Comparison of ENCODE assay signal across 9 cellular contexts in the genomic region with DNA sequence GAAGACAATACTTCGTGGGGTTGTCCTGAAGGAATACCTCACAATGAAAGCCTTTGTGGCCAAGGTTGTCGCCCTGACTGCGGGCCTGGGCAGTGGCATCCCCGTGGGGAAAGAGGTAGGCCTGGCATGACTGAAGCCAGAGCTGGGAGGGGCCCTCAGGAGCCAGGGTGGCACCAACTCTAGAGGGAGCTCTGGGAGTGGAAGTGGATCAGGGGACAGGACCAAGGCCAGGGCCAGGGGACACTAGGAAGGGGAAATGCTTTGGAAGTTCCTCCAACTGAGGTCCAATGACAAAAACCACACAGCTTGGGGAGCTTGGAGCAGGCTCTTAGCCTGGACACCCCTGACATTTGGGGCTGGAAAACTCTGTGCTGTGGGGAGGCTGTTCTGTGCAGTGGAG. TPM values are rescaled to one million over a fixed set of nuclear protein-coding genes. Genes with fewer than 3 reads are reported as not detected.
DNase-seq lines count a peak whose midpoint lies in the region; ATAC-seq, FAIRE-seq and TF ChIP-seq lines count a peak whose summit lies in the region.
"Had no signal": no experiment of that assay in that cellular context is flagged by ENCODE, and none has a peak within 500 bp of the region (broad histone marks: within the 10 kb centered on the region; RNA-seq: fewer than 3 reads in every experiment).

No MANE protein-coding gene starts in this region.

- no peak overlapping the region for H3K9ac ChIP-seq in K562 (ENCODE audit: insufficient read depth in 1 of 2, low read depth in 2 of 2, low read length in 2 of 2)

- H3K79me2 ChIP-seq in K562 (ENCODE audit: control insufficient read depth, insufficient read depth, low read length) = no peaks in the 10 kb centered on the region

- no peak for TF ChIP-seq EP300 in K562 (IDR thresholded peaks at IDR 0.05; ENCODE audit: low read length)

- H3K4me1 Mint-ChIP-seq in nephron = peaks cover 34% of the 10 kb centered on the region

- ATAC-seq in K562 = peak; percentile 27; the same call in 2 of the 3 replicates
- no peak for ATAC-seq in HG03025 (IDR thresholded peaks at IDR 0.05; ENCODE audit: low FRiP score, unreplicated experiment)
- ATAC-seq: natural killer cell had no signal

- no TSS peak for BruUV-seq in K562 (replicated peaks; lab: Mats Ljungman, UMichigan)

- H3K27me3 ChIP-seq in HL-60 (ENCODE audit: insufficient read depth, poor library complexity, severe bottlenecking) = no peaks in the 10 kb centered on the region
- H3K27me3 ChIP-seq in K562 (ENCODE audit: control insufficient read depth in 2 of 2, insufficient read depth in 2 of 2, low read length in 2 of 2) = peaks cover 45 to 71% of the 10 kb centered on the region in 2 experiments; a peak in 4 of 5 replicates

- CTCF ChIA-PET in K562 (lab: Yijun Ruan, JAX; ENCODE audit: low intra/inter-chr PET ratio) = interaction anchor here (0.7 kb wide), 1 partner anchor 95 kb away, joined by 3 read pairs; no protein-coding TSS in a partner anchor

- TF ChIP-seq RAD21 in K562 (CRISPR knock-in tag; conservative IDR thresholded peaks at IDR 0.05 in 1 of 2, IDR thresholded peaks at IDR 0.05 in 1 of 2) = peak; percentile 38 to 55

- POLR2A ChIA-PET in K562 (lab: Yijun Ruan, JAX) = interaction anchor here (1.0 kb wide), 1 partner anchor 15 kb away, joined by 3 read pairs; no protein-coding TSS in a partner anchor

- peaks cover 0 to 3% of the 10 kb centered on the region in 2 experiments; a peak in 1 of 5 replicates for H3K4me1 ChIP-seq in K562 (replicated peaks in 1 of 2; ENCODE audit: control insufficient read depth in 2 of 2, insufficient read depth in 2 of 2, low read length in 2 of 2)

- H4K20me1 ChIP-seq in K562 (replicated peaks; ENCODE audit: control insufficient read depth, insufficient read depth, low read length) = no peaks in the 10 kb centered on the region

- H3K27ac Mint-ChIP-seq in nephron = peak overlapping the region in 2 of 3 experiments; percentile 98 to 100
- H3K27ac Mint-ChIP-seq: natural killer cell had no signal

- peak in 1 of 2 experiments; percentile 48 for DNase-seq in HL-60 (ENCODE audit: low read depth in 1 of 2, low spot score in 1 of 2)
- no peak for DNase-seq in K562 (ENCODE audit: extremely low read depth in 1 of 4, low spot score in 3 of 4)
- DNase-seq in HPDE6-E6E7 (ENCODE audit: extremely low spot score) = no peak
- DNase-seq in epidermal melanocyte (ENCODE audit: insufficient read length, low spot score) = no peak
- DNase-seq: natural killer cell, NCI-H524 treated with DMSO at 0.1 percent for 48 hours had no signal

- FAIRE-seq in K562 (lab: Jason Lieb, UNC) = no peak

- WGBS in K562 (ENCODE audit: insufficient coverage, low coverage, missing lambda C conversion rate) = 2% methylated on average over 4 of the region's 4 CpGs

- no peaks in the 10 kb centered on the region for H3K9me3 Mint-ChIP-seq in nephron
- H3K9me3 Mint-ChIP-seq: natural killer cell had no signal

- H3K27ac ChIP-seq in HL-60 (replicated peaks) (no peak overlapping the region), K562 (ENCODE audit: extremely low read depth, low read depth, low read length) (no peak overlapping the region)

- H3K9me3 ChIP-seq in K562 (replicated peaks; ENCODE audit: control insufficient read depth, insufficient read depth, low read depth, low read length) = no peaks in the 10 kb centered on the region

- no peaks in the 10 kb centered on the region for H3K36me3 Mint-ChIP-seq in nephron (ENCODE audit: low read depth)
- H3K36me3 Mint-ChIP-seq: natural killer cell had no signal

- no peak overlapping the region for H3K4me3 Mint-ChIP-seq in nephron
- H3K4me3 Mint-ChIP-seq: natural killer cell had no signal

- no peaks in the 10 kb centered on the region for H3K9me1 ChIP-seq in K562 (ENCODE audit: control insufficient read depth, insufficient read depth, low read length)

- TF ChIP-seq POLR2A in K562 (conservative IDR thresholded peaks at IDR 0.05) = no peak

- intact Hi-C loops in K562 (cut with micrococcal nuclease) = loop anchor here (5.0 kb wide), 1 partner anchor 96 kb away; no protein-coding TSS in a partner anchor

- H3K4me3 ChIP-seq in HL-60 (replicated peaks; ENCODE audit: insufficient read depth, low read length) = no peak overlapping the region
- no peak overlapping the region for H3K4me3 ChIP-seq in K562

- H2AFZ ChIP-seq in K562 (ENCODE audit: low read depth, low read length) = no peak overlapping the region

- H3K27me3 Mint-ChIP-seq in nephron (ENCODE audit: low read depth) = no peaks in the 10 kb centered on the region

- no peaks in the 10 kb centered on the region for H3K36me3 ChIP-seq in K562 (ENCODE audit: control insufficient read depth, insufficient read depth, low read length)

- H3K4me2 ChIP-seq in K562 (ENCODE audit: insufficient read depth, low read length) = no peak overlapping the region

- TF ChIP-seq CTCF in HL-60 (IDR thresholded peaks at IDR 0.05; ENCODE audit: insufficient read depth, low read length) (peak; percentile 3), K562 (IDR thresholded peaks at IDR 0.05 in 2 of 3, conservative IDR thresholded peaks at IDR 0.05 in 1 of 3; ENCODE audit: insufficient read depth in 2 of 3, low read depth in 1 of 3, low read length in 3 of 3) (peak; percentile 22 to 43 (median 24); a peak in 3 of 6 replicates), nephron (IDR thresholded peaks at IDR 0.05; ENCODE audit: unreplicated experiment in 3 of 3) (no peak)

- in situ Hi-C loops in K562 (cut with MboI) = no loop called here

RNA-seq across cellular contexts. Expression of gene CLCN1, which starts 5.8 kb away (rescaled TPM):
- total RNA-seq in K562 (2011; cell fraction: chromatin; rRNA removed; ENCODE audit: low replicate concordance) = not detected in 2 replicates
- total RNA-seq in K562 (2011; cell fraction: nucleolus; rRNA removed) = not detected in 2 replicates
- not detected in 2 replicates for total RNA-seq in K562 (2011; cell fraction: nucleoplasm; rRNA removed)
- not detected in 2 replicates for total RNA-seq in K562 (2014; rRNA removed)
- 0.11 TPM in 1 of 2 replicates, not detected in the other for total RNA-seq in K562 (2014; rRNA removed; fragmentation: Illumina TruSeq; extraction: Trizol)
- 0.04 TPM in 1 of 2 replicates, not detected in the other for total RNA-seq in K562 (2015; rRNA removed; fragmentation: Illumina TruSeq; extraction: Trizol)
- not detected in 2 replicates for total RNA-seq in K562 (2021)
- polyA plus RNA-seq in K562 (2011; rRNA removed) = 0.04 TPM in 1 of 2 replicates, not detected in the other
- 0.24 TPM in 1 of 2 replicates, not detected in the other for polyA plus RNA-seq in K562 (2011; cell fraction: cytosol; rRNA removed)
- not detected in 2 replicates for polyA plus RNA-seq in K562 (2011; cell fraction: nucleus; rRNA removed)
- polyA plus RNA-seq in K562 (2012) = 0.04 and 0.32 TPM in 2 replicates
- not detected in 2 replicates for polyA plus RNA-seq in K562 (2014; fragmentation: Illumina TruSeq; extraction: Trizol)
- polyA plus RNA-seq in K562 (2014; fragmentation: Nextera tagmentation; extraction: Ambion mirVana) = under 1 TPM in 1 of 2 experiments, not detected in 1; 0.07 TPM
- polyA plus RNA-seq in K562 (2014; rRNA removed) = 0.01 and 0.09 TPM in 2 replicates
- not detected in 2 replicates for polyA minus RNA-seq in K562 (2011; rRNA and poly(A)+ RNA removed)
- not detected in 2 replicates for polyA minus RNA-seq in K562 (2011; cell fraction: cytosol; rRNA and poly(A)+ RNA removed)
- polyA minus RNA-seq in K562 (2011; cell fraction: nucleus; rRNA and poly(A)+ RNA removed) = 0.13 TPM in 1 of 2 replicates, not detected in the other
- total RNA-seq: HT1080 had no signal

RNA-seq across cellular contexts. Expression of gene CASP2, which starts 33.6 kb away (rescaled TPM):
- total RNA-seq in K562 (2011; cell fraction: chromatin; rRNA removed; ENCODE audit: low replicate concordance) = 125 and 133 TPM in 2 replicates
- total RNA-seq in K562 (2011; cell fraction: nucleolus; rRNA removed) = 50.5 and 53.8 TPM in 2 replicates
- 91.9 and 132 TPM in 2 replicates for total RNA-seq in K562 (2011; cell fraction: nucleoplasm; rRNA removed)
- total RNA-seq in K562 (2014; rRNA removed) (21.7 and 29.5 TPM in 2 replicates), K562 (2014; rRNA removed; fragmentation: Illumina TruSeq; extraction: Trizol) (22.7 and 23.0 TPM in 2 replicates), K562 (2015; rRNA removed; fragmentation: Illumina TruSeq; extraction: Trizol) (24.1 and 25.8 TPM in 2 replicates), K562 (2021) (64.8 and 64.9 TPM in 2 replicates)
- polyA plus RNA-seq in K562 (2011; rRNA removed) (29.9 and 43.5 TPM in 2 replicates), K562 (2014; fragmentation: Illumina TruSeq; extraction: Trizol) (36.7 and 44.5 TPM in 2 replicates), K562 (2014; fragmentation: Nextera tagmentation; extraction: Ambion mirVana) (10 to 100 TPM; 20.6 to 22.3 TPM), K562 (2014; rRNA removed) (18.8 and 22.2 TPM in 2 replicates)
- polyA plus RNA-seq in K562 (2011; cell fraction: cytosol; rRNA removed) = 26.0 and 41.6 TPM in 2 replicates
- polyA plus RNA-seq in K562 (2011; cell fraction: nucleus; rRNA removed) = 72.1 and 80.4 TPM in 2 replicates
- 20.6 and 22.6 TPM in 2 replicates for polyA plus RNA-seq in K562 (2012)
- polyA minus RNA-seq in K562 (2011; rRNA and poly(A)+ RNA removed) = 99.3 and 105 TPM in 2 replicates
- polyA minus RNA-seq in K562 (2011; cell fraction: cytosol; rRNA and poly(A)+ RNA removed) = 63.1 and 80.5 TPM in 2 replicates
- polyA minus RNA-seq in K562 (2011; cell fraction: nucleus; rRNA and poly(A)+ RNA removed) = 38.5 and 59.5 TPM in 2 replicates

RNA-seq across cellular contexts. Expression of gene TMEM139, which starts 37.0 kb away (rescaled TPM):
- 0.39 and 0.83 TPM in 2 replicates for total RNA-seq in K562 (2011; cell fraction: chromatin; rRNA removed; ENCODE audit: low replicate concordance)
- total RNA-seq in K562 (2011; cell fraction: nucleolus; rRNA removed) = 0.33 and 1.1 TPM in 2 replicates
- total RNA-seq in K562 (2011; cell fraction: nucleoplasm; rRNA removed) = 0.99 and 1.8 TPM in 2 replicates
- total RNA-seq in K562 (2014; rRNA removed) (0.27 and 0.78 TPM in 2 replicates), K562 (2014; rRNA removed; fragmentation: Illumina TruSeq; extraction: Trizol) (0.87 and 1.1 TPM in 2 replicates), K562 (2015; rRNA removed; fragmentation: Illumina TruSeq; extraction: Trizol) (0.29 and 0.75 TPM in 2 replicates), K562 (2021) (0.81 and 1.5 TPM in 2 replicates)
- polyA plus RNA-seq in K562 (2011; rRNA removed) (0.20 and 0.31 TPM in 2 replicates), K562 (2014; fragmentation: Illumina TruSeq; extraction: Trizol) (1.2 and 1.8 TPM in 2 replicates), K562 (2014; fragmentation: Nextera tagmentation; extraction: Ambion mirVana) (1 to 10 TPM in 1 of 2 experiments, under 1 TPM in 1; 0.79 to 1.1 TPM), K562 (2014; rRNA removed) (0.44 and 2.0 TPM in 2 replicates)
- polyA plus RNA-seq in K562 (2011; cell fraction: cytosol; rRNA removed) = 0.09 and 0.16 TPM in 2 replicates
- 0.48 and 0.53 TPM in 2 replicates for polyA plus RNA-seq in K562 (2011; cell fraction: nucleus; rRNA removed)
- polyA plus RNA-seq in K562 (2012) = 0.91 and 1.2 TPM in 2 replicates
- polyA minus RNA-seq in K562 (2011; rRNA and poly(A)+ RNA removed) = 0.11 and 0.15 TPM in 2 replicates
- polyA minus RNA-seq in K562 (2011; cell fraction: cytosol; rRNA and poly(A)+ RNA removed) = not detected in 2 replicates
- 0.13 and 0.56 TPM in 2 replicates for polyA minus RNA-seq in K562 (2011; cell fraction: nucleus; rRNA and poly(A)+ RNA removed)
- total RNA-seq: HT1080, natural killer cell had no signal

RNA-seq across cellular contexts. Expression of gene FAM131B, which starts 40.8 kb away (rescaled TPM):
- 0.07 TPM in 1 of 2 replicates, not detected in the other for total RNA-seq in K562 (2011; cell fraction: chromatin; rRNA removed; ENCODE audit: low replicate concordance)
- not detected in 2 replicates for total RNA-seq in K562 (2011; cell fraction: nucleolus; rRNA removed)
- not detected in 2 replicates for total RNA-seq in K562 (2011; cell fraction: nucleoplasm; rRNA removed)
- total RNA-seq in K562 (2014; rRNA removed) (not detected in 2 replicates), K562 (2014; rRNA removed; fragmentation: Illumina TruSeq; extraction: Trizol) (not detected in 2 replicates), K562 (2015; rRNA removed; fragmentation: Illumina TruSeq; extraction: Trizol) (not detected in 2 replicates), K562 (2021) (0.04 TPM in 2 replicates)
- polyA plus RNA-seq in K562 (2011; rRNA removed) (0.03 and 0.11 TPM in 2 replicates), K562 (2014; fragmentation: Illumina TruSeq; extraction: Trizol) (not detected in 2 replicates), K562 (2014; fragmentation: Nextera tagmentation; extraction: Ambion mirVana) (not detected), K562 (2014; rRNA removed) (not detected in 2 replicates)
- polyA plus RNA-seq in K562 (2011; cell fraction: cytosol; rRNA removed) = not detected in 2 replicates
- polyA plus RNA-seq in K562 (2011; cell fraction: nucleus; rRNA removed) = 0.09 TPM in 1 of 2 replicates, not detected in the other
- polyA plus RNA-seq in K562 (2012) = 0.03 TPM in 2 replicates
- not detected in 2 replicates for polyA minus RNA-seq in K562 (2011; rRNA and poly(A)+ RNA removed)
- 0.29 TPM in 1 of 2 replicates, not detected in the other for polyA minus RNA-seq in K562 (2011; cell fraction: cytosol; rRNA and poly(A)+ RNA removed)
- polyA minus RNA-seq in K562 (2011; cell fraction: nucleus; rRNA and poly(A)+ RNA removed) = 0.33 TPM in 1 of 2 replicates, not detected in the other

RNA-seq across cellular contexts. Expression of gene GSTK1, which starts 58.5 kb away (rescaled TPM):
- total RNA-seq in K562 (2011; cell fraction: chromatin; rRNA removed; ENCODE audit: low replicate concordance) = 133 and 253 TPM in 2 replicates
- total RNA-seq in K562 (2011; cell fraction: nucleolus; rRNA removed) = 236 and 238 TPM in 2 replicates
- 199 TPM in 2 replicates for total RNA-seq in K562 (2011; cell fraction: nucleoplasm; rRNA removed)
- 233 TPM in 2 replicates for total RNA-seq in K562 (2014; rRNA removed)
- 126 and 155 TPM in 2 replicates for total RNA-seq in K562 (2014; rRNA removed; fragmentation: Illumina TruSeq; extraction: Trizol)
- 178 and 183 TPM in 2 replicates for total RNA-seq in K562 (2015; rRNA removed; fragmentation: Illumina TruSeq; extraction: Trizol)
- total RNA-seq in K562 (2021) = 169 and 186 TPM in 2 replicates
- 189 and 198 TPM in 2 replicates for polyA plus RNA-seq in K562 (2011; rRNA removed)
- 214 and 232 TPM in 2 replicates for polyA plus RNA-seq in K562 (2011; cell fraction: cytosol; rRNA removed)
- 383 and 452 TPM in 2 replicates for polyA plus RNA-seq in K562 (2011; cell fraction: nucleus; rRNA removed)
- 231 and 267 TPM in 2 replicates for polyA plus RNA-seq in K562 (2012)
- 265 and 322 TPM in 2 replicates for polyA plus RNA-seq in K562 (2014; fragmentation: Illumina TruSeq; extraction: Trizol)
- polyA plus RNA-seq in K562 (2014; fragmentation: Nextera tagmentation; extraction: Ambion mirVana) = 100 to 1,000 TPM; 392 to 441 TPM
- 381 and 422 TPM in 2 replicates for polyA plus RNA-seq in K562 (2014; rRNA removed)
- 86.7 and 96.7 TPM in 2 replicates for polyA minus RNA-seq in K562 (2011; rRNA and poly(A)+ RNA removed)
- 67.2 and 68.9 TPM in 2 replicates for polyA minus RNA-seq in K562 (2011; cell fraction: cytosol; rRNA and poly(A)+ RNA removed)
- polyA minus RNA-seq in K562 (2011; cell fraction: nucleus; rRNA and poly(A)+ RNA removed) = 53.6 and 82.6 TPM in 2 replicates

Comparison
In these comparisons a context has a peak if more than half of its experiments do, and no peak if none do; other contexts are left out.
1. CTCF ChIP-seq: peak in HL-60 (single experiment) and K562 (3 of 3); none in nephron (0 of 3).